14 cellular contexts compared by ENCODE assay signal in genomic region chr17:20253323-20253722, GRCh38.
"Had no signal": no experiment of that assay in that cellular context is flagged by ENCODE, and none has a peak within 500 bp of the region (broad histone marks: within the 10 kb centered on the region; RNA-seq: fewer than 3 reads in every experiment).

No MANE protein-coding gene starts in this region.

- H3K27ac ChIP-seq: hepatocyte, right atrium auricular region, sigmoid colon had no signal

- H3K4me1 ChIP-seq: right atrium auricular region, sigmoid colon had no signal

- H3K4me3 ChIP-seq: dorsolateral prefrontal cortex, hepatocyte, mucosa of descending colon, right atrium auricular region, sigmoid colon had no signal

- H3K4me3 Mint-ChIP-seq: nephron had no signal

- H3K36me3 ChIP-seq: sigmoid colon had no signal

- DNase-seq: cortex of kidney; dorsolateral prefrontal cortex; effector CD8-positive, alpha-beta T cell; foreskin melanocyte; head of caudate nucleus; mucosa of descending colon; sigmoid colon; small intestine; stimulated activated CD4-positive, alpha-beta T cell treated with anti-CD3 and anti-CD28 coated beads, Interleukin-12 subunit alpha, Interleukin-12 subunit beta, amount 100 ng/mL, for 4 hours; stimulated activated naive CD4-positive, alpha-beta T cell treated with Interleukin-2 at 50 U/mL for 16 hours; trophoblast cell had no signal

- H3K27me3 ChIP-seq: dorsolateral prefrontal cortex, hepatocyte, right atrium auricular region, sigmoid colon had no signal

- ATAC-seq: mucosa of descending colon had no signal

- H3K9me3 ChIP-seq: mucosa of descending colon had no signal
